ENCODE assay signal across 8 cellular contexts in the genomic region with DNA sequence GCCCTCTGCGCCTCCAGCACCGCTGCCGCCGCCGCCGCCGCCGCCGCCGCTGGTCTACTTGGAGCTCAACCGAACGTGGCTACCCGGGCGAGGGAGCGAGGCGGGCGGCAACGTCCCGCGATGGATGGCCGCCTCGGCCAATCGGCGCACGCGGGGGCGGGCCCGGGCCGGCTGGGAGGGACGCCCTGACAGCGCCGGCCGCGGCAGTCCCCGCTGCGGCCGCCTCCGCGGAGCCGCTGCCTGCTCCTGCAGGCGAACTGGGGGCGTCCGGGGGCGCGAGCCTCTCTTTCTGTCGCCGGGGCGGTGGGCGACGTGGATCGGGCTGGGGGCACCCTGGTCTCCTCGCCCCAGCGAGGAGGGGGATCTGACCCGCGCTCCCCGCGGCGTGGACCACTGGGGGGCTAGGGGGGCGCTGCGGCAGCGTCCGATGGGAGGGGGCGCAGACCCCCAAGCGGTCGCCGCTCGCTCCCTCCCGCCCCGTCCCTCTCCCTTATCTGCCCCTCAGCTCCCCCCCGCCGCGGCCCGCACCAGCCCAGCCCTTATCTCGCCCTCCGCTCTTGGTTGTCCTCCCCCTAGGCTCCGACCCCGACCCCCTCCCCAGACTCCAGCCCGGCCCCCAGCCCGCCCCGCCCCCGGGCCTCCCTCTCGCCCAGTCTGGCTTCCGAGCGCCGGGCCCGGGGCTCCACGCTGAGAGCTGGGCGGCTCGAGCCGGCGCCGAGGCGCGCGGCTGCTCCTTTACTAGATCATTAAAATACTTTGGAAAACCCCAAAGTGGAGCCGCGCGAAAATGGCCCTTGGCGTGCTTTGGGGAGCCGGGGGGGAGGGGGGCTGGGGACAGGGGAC. TPM values are rescaled to one million over a fixed set of nuclear protein-coding genes. Genes with fewer than 3 reads are reported as not detected.
DNase-seq lines count a peak whose midpoint lies in the region; ATAC-seq and TF ChIP-seq lines count a peak whose summit lies in the region.

A gene (minus strand): TSS at position 56 of the 843 bp plus-strand sequence.

- H3K4me3 ChIP-seq in Karpas-422 (ENCODE audit: low read length): peak within 1 kb of the TSS; percentile 87
- peak within 1 kb of the TSS; percentile 69 for H3K4me3 ChIP-seq in fibroblast of mammary gland (ENCODE audit: control insufficient read depth, low read depth, low read length)

- no peaks in the 10 kb centered on the region for H3K9me3 ChIP-seq in Karpas-422 (ENCODE audit: low read length)

- H3K36me3 ChIP-seq in Karpas-422 (ENCODE audit: insufficient read depth, low read length): no peaks in the 10 kb centered on the region

- H3K36me3 Mint-ChIP-seq in activated T-helper 17 cell treated with anti-CD3 and anti-CD28 coated beads, Interleukin-2, amount 50 U/mL, for 72 hours (ENCODE audit: low read depth): peaks cover 30% of the 10 kb centered on the region
- peaks cover 15% of the 10 kb centered on the region for H3K36me3 Mint-ChIP-seq in natural killer cell treated with Interleukin-12 subunit alpha and Interleukin-12 subunit beta and Interleukin-15 and Interleukin-18, amount 100 ng/mL, for 72 hours

- H3K27me3 ChIP-seq in Karpas-422 (ENCODE audit: low read length): no peaks in the 10 kb centered on the region

- H3K27ac ChIP-seq in Karpas-422 (ENCODE audit: low read length): peak within 1 kb of the TSS; percentile 20; the same call in 1 of the 2 replicates

- no peak for TF ChIP-seq CTCF in fibroblast of mammary gland (conservative IDR thresholded peaks at IDR 0.05; ENCODE audit: control insufficient read depth, insufficient read depth, low read depth, low read length)

- DNase-seq in DMS53 treated with DMSO at 0.1 percent for 48 hours (lab: John Stamatoyannopoulos, UW; ENCODE audit: unreplicated experiment) (peak; percentile 98), Karpas-422 (peak; percentile 96), RKO (ENCODE audit: low spot score) (peak; percentile 90), fibroblast of mammary gland (ENCODE audit: low read depth) (peak; percentile 86)
- DNase-seq in natural killer cell treated with Interleukin-12 subunit alpha and Interleukin-12 subunit beta and Interleukin-15 and Interleukin-18, amount 100 ng/mL, for 72 hours (ENCODE audit: low spot score): peak; percentile 94
- DNase-seq in stimulated activated naive CD8-positive, alpha-beta T cell treated with anti-CD3 and anti-CD28 coated beads, Interleukin-15, Interleukin-2, amounts not matched to agents 100 U/mL and 50 U/mL, for 24 hours: peak; percentile 95

- no peaks in the 10 kb centered on the region for H3K79me2 ChIP-seq in Karpas-422 (ENCODE audit: low read length)

- H3K4me2 ChIP-seq in Karpas-422 (ENCODE audit: low read depth, low read length, poor library complexity, severe bottlenecking): peak within 1 kb of the TSS; percentile 82

- peak; percentile 78 for ATAC-seq in GM21737 (IDR thresholded peaks at IDR 0.05; ENCODE audit: unreplicated experiment)
- peak; percentile 88 for ATAC-seq in activated T-helper 17 cell treated with anti-CD3 and anti-CD28 coated beads, Interleukin-2, amount 50 U/mL, for 72 hours (replicated peaks)
- peak; percentile 95 to 96 for ATAC-seq in natural killer cell treated with Interleukin-12 subunit alpha and Interleukin-12 subunit beta and Interleukin-15 and Interleukin-18, amount 100 ng/mL, for 72 hours
- peak; percentile 85 for ATAC-seq in stimulated activated naive CD8-positive, alpha-beta T cell treated with anti-CD3 and anti-CD28 coated beads, Interleukin-15, Interleukin-2, amounts not matched to agents 100 U/mL and 50 U/mL, for 24 hours

- H3K27ac Mint-ChIP-seq in activated T-helper 17 cell treated with anti-CD3 and anti-CD28 coated beads, Interleukin-2, amount 50 U/mL, for 72 hours: peak within 1 kb of the TSS; percentile 80
- peak within 1 kb of the TSS; percentile 84 to 91 for H3K27ac Mint-ChIP-seq in natural killer cell treated with Interleukin-12 subunit alpha and Interleukin-12 subunit beta and Interleukin-15 and Interleukin-18, amount 100 ng/mL, for 72 hours

- no peaks in the 10 kb centered on the region for H3K9me3 Mint-ChIP-seq in activated T-helper 17 cell treated with anti-CD3 and anti-CD28 coated beads, Interleukin-2, amount 50 U/mL, for 72 hours
- H3K9me3 Mint-ChIP-seq in natural killer cell treated with Interleukin-12 subunit alpha and Interleukin-12 subunit beta and Interleukin-15 and Interleukin-18, amount 100 ng/mL, for 72 hours: no peaks in the 10 kb centered on the region

- peak within 1 kb of the TSS; percentile 76 for H3K9ac ChIP-seq in Karpas-422 (ENCODE audit: low read length)

- H3K27me3 Mint-ChIP-seq in activated T-helper 17 cell treated with anti-CD3 and anti-CD28 coated beads, Interleukin-2, amount 50 U/mL, for 72 hours: no peaks in the 10 kb centered on the region
- no peaks in the 10 kb centered on the region for H3K27me3 Mint-ChIP-seq in natural killer cell treated with Interleukin-12 subunit alpha and Interleukin-12 subunit beta and Interleukin-15 and Interleukin-18, amount 100 ng/mL, for 72 hours

- H3K4me3 Mint-ChIP-seq in activated T-helper 17 cell treated with anti-CD3 and anti-CD28 coated beads, Interleukin-2, amount 50 U/mL, for 72 hours: peak within 1 kb of the TSS; percentile 76
- peak within 1 kb of the TSS; percentile 93 for H3K4me3 Mint-ChIP-seq in natural killer cell treated with Interleukin-12 subunit alpha and Interleukin-12 subunit beta and Interleukin-15 and Interleukin-18, amount 100 ng/mL, for 72 hours

- H2AFZ ChIP-seq in Karpas-422 (ENCODE audit: low read length): peak within 1 kb of the TSS; percentile 86; the same call in 1 of the 2 replicates

- H3K9me2 ChIP-seq in Karpas-422 (replicated peaks; ENCODE audit: insufficient read depth, low read length): no peaks in the 10 kb centered on the region

- H3K4me1 Mint-ChIP-seq in activated T-helper 17 cell treated with anti-CD3 and anti-CD28 coated beads, Interleukin-2, amount 50 U/mL, for 72 hours: peaks cover 61% of the 10 kb centered on the region
- peaks cover 62 to 63% of the 10 kb centered on the region in 2 donors for H3K4me1 Mint-ChIP-seq in natural killer cell treated with Interleukin-12 subunit alpha and Interleukin-12 subunit beta and Interleukin-15 and Interleukin-18, amount 100 ng/mL, for 72 hours (ENCODE audit: low read depth in 2 of 2)

- peaks cover 14% of the 10 kb centered on the region for H3K4me1 ChIP-seq in Karpas-422 (ENCODE audit: low read length)

- no peaks in the 10 kb centered on the region for H4K20me1 ChIP-seq in Karpas-422 (ENCODE audit: insufficient read depth, low read depth, low read length)

RNA-seq across cellular contexts. Expression of the gene that starts here (rescaled TPM):
- total RNA-seq in Karpas-422 (2014; rRNA removed; shearing (Covaris generic); ENCODE audit: low replicate concordance): 2.4 and 4.7 TPM in 2 replicates
- 10 to 100 TPM; 40.3 to 56.3 TPM for total RNA-seq in activated T-helper 17 cell treated with anti-CD3 and anti-CD28 coated beads, Interleukin-2, amount 50 U/mL, for 72 hours
- total RNA-seq in natural killer cell treated with Interleukin-12 subunit alpha and Interleukin-12 subunit beta and Interleukin-15 and Interleukin-18, amount 100 ng/mL, for 72 hours: 10 to 100 TPM; 59.0 to 92.1 TPM

Comparison
In these comparisons a context has a peak if more than half of its experiments do, and no peak if none do; other contexts are left out.
1. Peak in every context shown above with its lines: DNase-seq, ATAC-seq, H3K4me3 ChIP-seq and H3K27ac ChIP-seq.